ENCODE assay signal across 9 cellular contexts in the genomic region with DNA sequence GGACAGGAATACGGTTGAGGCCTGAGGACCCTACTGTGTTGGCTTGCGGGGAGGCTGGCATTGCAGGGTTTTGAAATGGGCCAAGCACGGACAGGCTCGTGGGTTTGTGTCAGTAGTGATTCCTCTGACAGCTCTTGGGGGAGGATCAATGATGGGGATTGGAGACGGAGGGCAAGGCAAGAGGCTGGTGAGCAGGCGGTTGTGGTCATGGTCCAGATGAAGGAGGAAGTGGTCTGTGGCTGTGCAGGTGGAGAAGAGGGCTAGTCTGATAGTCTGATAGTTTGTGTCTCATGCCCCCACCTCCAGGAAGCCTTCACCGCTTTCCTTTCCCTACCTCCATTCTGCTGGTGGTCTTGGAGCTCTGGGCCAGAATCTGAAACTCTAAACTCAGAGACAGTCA. TPM values are rescaled to one million over a fixed set of nuclear protein-coding genes. Genes with fewer than 3 reads are reported as not detected.
A peak's percentile ranks its signal among the peaks of the same experiment; 100 is the strongest.
DNase-seq lines count a peak whose midpoint lies in the region; TF ChIP-seq lines count a peak whose summit lies in the region.
"Had no signal": no experiment of that assay in that cellular context is flagged by ENCODE, and none has a peak within 500 bp of the region (broad histone marks: within the 10 kb centered on the region; RNA-seq: fewer than 3 reads in every experiment).

No MANE protein-coding gene starts in this region.

- H3K4me3 ChIP-seq in GM12865 (ENCODE audit: low read depth, low read length), result no peak overlapping the region
- no peak overlapping the region for H3K4me3 ChIP-seq in OCI-LY7 (ENCODE audit: low read depth, low read length, poor library complexity, severe bottlenecking)
- no peak overlapping the region for H3K4me3 ChIP-seq in dorsolateral prefrontal cortex
- H3K4me3 ChIP-seq in skeletal muscle tissue (ENCODE audit: low read length in 3 of 3), result no peak overlapping the region

- DNase-seq in GM12865 (ENCODE audit: low read depth), result peak; percentile 87
- peak; percentile 82 for DNase-seq in OCI-LY7 (ENCODE audit: low spot score)
- DNase-seq in dorsolateral prefrontal cortex, result no peak
- no peak for DNase-seq in cerebellar cortex (ENCODE audit: low spot score)
- no peak for DNase-seq in anterior cingulate cortex (lab: John Stamatoyannopoulos, UW)
- no peak for DNase-seq in superior temporal gyrus (ENCODE audit: extremely low spot score)
- DNase-seq in AG08396 (ENCODE audit: low spot score), result no peak

- POLR2A ChIA-PET in OCI-LY7 (lab: Charles Lee), result interaction anchor here (0.6 kb wide), 1 partner anchor 19 kb away, joined by 3 read pairs; no protein-coding TSS in a partner anchor

- H3K9me3 ChIP-seq in OCI-LY7 (ENCODE audit: low read length) (no peaks in the 10 kb centered on the region), skeletal muscle tissue (ENCODE audit: control insufficient read depth in 3 of 3, low read length in 3 of 3) (no peaks in the 10 kb centered on the region)
- H3K9me3 ChIP-seq: neutrophil had no signal

- no peaks in the 10 kb centered on the region for H3K79me2 ChIP-seq in OCI-LY7 (ENCODE audit: insufficient read depth, low read depth, low read length)

- no TSS peak for BruUV-seq in OCI-LY7 (replicated peaks; lab: Mats Ljungman, UMichigan)

- H3K27ac ChIP-seq in OCI-LY7 (ENCODE audit: low read depth, low read length, poor library complexity, severe bottlenecking), result peak overlapping the region; percentile 19
- peak overlapping the region in 43 of 59 donors; percentile 3 to 97 (median 67) for H3K27ac ChIP-seq in dorsolateral prefrontal cortex
- H3K27ac ChIP-seq in skeletal muscle tissue (ENCODE audit: low read depth, low read length), result peak overlapping the region; percentile 31

- H3K27me3 ChIP-seq in dorsolateral prefrontal cortex, result no peaks in the 10 kb centered on the region
- H3K27me3 ChIP-seq in skeletal muscle tissue (ENCODE audit: control insufficient read depth in 3 of 3, insufficient read depth in 3 of 3, low read length in 3 of 3), result no peaks in the 10 kb centered on the region

- no peak overlapping the region for H2AFZ ChIP-seq in OCI-LY7 (ENCODE audit: low read length)

- H3K4me2 ChIP-seq in OCI-LY7 (ENCODE audit: low read length), result peak overlapping the region; percentile 90

- intact Hi-C loops in OCI-LY7 (cut with micrococcal nuclease; ENCODE audit: unreplicated experiment), result loop anchor here (5.0 kb wide), 3 partner anchors 38 to 368 kb away; partner anchors contain the start of genes CSNK1E and DMC1
- intact Hi-C loops in dorsolateral prefrontal cortex (cut with DNase I), result loop anchor here in 1 of 2 donors (5.0 kb wide), 2 partner anchors 52 to 87 kb away; no protein-coding TSS in a partner anchor

- H4K20me1 ChIP-seq in OCI-LY7 (ENCODE audit: insufficient read depth, low read length), result no peaks in the 10 kb centered on the region

- H3K9me2 ChIP-seq in OCI-LY7 (ENCODE audit: insufficient read depth, low read length), result no peaks in the 10 kb centered on the region

- TF ChIP-seq CTCF in GM12865 (IDR thresholded peaks at IDR 0.05; ENCODE audit: insufficient read depth, low read depth, low read length, missing control alignments) (no peak), OCI-LY7 (conservative IDR thresholded peaks at IDR 0.05; ENCODE audit: low read length) (no peak), dorsolateral prefrontal cortex (IDR thresholded peaks at IDR 0.05 in 54 of 56, conservative IDR thresholded peaks at IDR 0.05 in 2 of 56; ENCODE audit: low read depth in 1 of 56, partially characterized antibody in 56 of 56) (no peak)

- no peaks in the 10 kb centered on the region for H3K36me3 ChIP-seq in OCI-LY7 (ENCODE audit: insufficient read depth, low read length)
- H3K36me3 ChIP-seq in skeletal muscle tissue (ENCODE audit: control insufficient read depth in 3 of 3, insufficient read depth in 3 of 3, low read length in 3 of 3), result no peaks in the 10 kb centered on the region
- H3K36me3 ChIP-seq: neutrophil had no signal

- H3K9ac ChIP-seq in skeletal muscle tissue (ENCODE audit: low read depth in 1 of 3, low read length in 3 of 3), result peak overlapping the region in 1 of 3 donors; percentile 55

- H3K4me1 ChIP-seq in OCI-LY7 (ENCODE audit: insufficient read depth, low read length, poor library complexity, severe bottlenecking), result peaks cover 42% of the 10 kb centered on the region
- H3K4me1 ChIP-seq in skeletal muscle tissue (ENCODE audit: control insufficient read depth in 3 of 3, insufficient read depth in 3 of 3, low read length in 3 of 3), result peaks cover 30 to 44% (median 38%) of the 10 kb centered on the region in 3 donors

- CTCF ChIA-PET in OCI-LY7 (lab: Charles Lee; ENCODE audit: unreplicated experiment), result no interaction called here

RNA-seq across cellular contexts. Expression of gene MAFF, which starts 3.0 kb away (rescaled TPM):
- 3.8 and 5.7 TPM in 2 replicates for total RNA-seq in OCI-LY7 (2014; rRNA removed; shearing (Covaris generic))
- total RNA-seq in OCI-LY7 (2022) (3.4 and 5.3 TPM in 2 replicates), dorsolateral prefrontal cortex (100 to 1,000 TPM in 1 of 120 experiments, 10 to 100 TPM in 67, 1 to 10 TPM in 52; 3.4 to 113 (median 10.9) TPM), skeletal muscle tissue (4.2 TPM)

RNA-seq across cellular contexts. Expression of gene PLA2G6, which starts 23.2 kb away (rescaled TPM):
- 23.3 and 33.9 TPM in 2 replicates for total RNA-seq in OCI-LY7 (2014; rRNA removed; shearing (Covaris generic))
- total RNA-seq in OCI-LY7 (2022) (83.9 and 106 TPM in 2 replicates), dorsolateral prefrontal cortex (100 to 1,000 TPM in 17 of 120 experiments, 10 to 100 TPM in 103; 45.0 to 160 (median 76.4) TPM), skeletal muscle tissue (14.1 TPM)

Comparison
In these comparisons a context has a peak if more than half of its experiments do, and no peak if none do; other contexts are left out.
1. DNase-seq: peak in GM12865 (single experiment) and OCI-LY7 (single experiment); none in dorsolateral prefrontal cortex (0 of 10), cerebellar cortex (single experiment), anterior cingulate cortex (0 of 58), superior temporal gyrus (single experiment) and AG08396 (single experiment).
2. Peak in every context shown above with its lines, with median percentiles within 50 percentile points of each other: H3K27ac ChIP-seq.